ENCODE assay signal across 8 cellular contexts in the genomic region with DNA sequence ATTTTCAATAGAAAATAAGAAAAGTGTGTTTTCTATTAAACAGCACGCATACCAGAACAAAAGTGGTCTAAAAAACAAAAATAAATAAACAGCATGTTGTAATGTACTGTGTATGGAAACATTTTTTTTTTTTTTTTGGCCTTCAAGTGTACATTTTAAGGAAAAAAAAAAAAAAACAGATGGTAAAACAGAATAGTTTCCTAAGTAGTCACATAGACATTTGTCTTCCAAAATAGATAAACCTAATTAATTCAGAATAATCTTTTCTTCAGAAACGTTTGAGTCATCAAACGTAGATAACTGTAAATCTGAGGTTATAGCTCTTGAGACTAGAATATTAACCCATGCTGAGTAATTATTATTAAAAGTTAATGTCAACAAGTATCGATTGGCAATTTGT. TPM values are rescaled to one million over a fixed set of nuclear protein-coding genes. Genes with fewer than 3 reads are reported as not detected.
A peak's percentile ranks its signal among the peaks of the same experiment; 100 is the strongest.
DNase-seq lines count a peak whose midpoint lies in the region; ATAC-seq and TF ChIP-seq lines count a peak whose summit lies in the region.

No MANE protein-coding gene starts in this region.

- peak overlapping the region; percentile 70 for H3K27ac ChIP-seq in hepatocyte

- H3K4me1 ChIP-seq in hepatocyte (ENCODE audit: insufficient read depth) (peaks cover 5% of the 10 kb centered on the region), skeletal muscle satellite cell (ENCODE audit: control insufficient read depth, insufficient read depth, low read length) (peaks cover 2% of the 10 kb centered on the region)

- WGBS in hepatocyte (ENCODE audit: low lambda C conversion rate, missing lambda C conversion rate): 49% methylated on average over 4 of the region's 4 CpGs

- no peak for DNase-seq in hepatocyte (ENCODE audit: low spot score)
- DNase-seq in NCI-H345 (lab: John Stamatoyannopoulos, UW): no peak
- no peak for DNase-seq in NCI-H187 (lab: John Stamatoyannopoulos, UW)
- no peak for DNase-seq in NCI-H1436 (lab: John Stamatoyannopoulos, UW)

- peak overlapping the region; percentile 76 for H3K4me3 Mint-ChIP-seq in activated T-helper 17 cell treated with anti-CD3 and anti-CD28 coated beads, Interleukin-2, amount 50 U/mL, for 72 hours

- no peaks in the 10 kb centered on the region for H3K79me2 ChIP-seq in hepatocyte

- no peaks in the 10 kb centered on the region for H3K9me2 ChIP-seq in hepatocyte (replicated peaks; ENCODE audit: insufficient read depth)

- peak overlapping the region; percentile 93 for H3K4me2 ChIP-seq in hepatocyte
- peak overlapping the region; percentile 94 for H3K4me2 ChIP-seq in skeletal muscle satellite cell (ENCODE audit: low read length)

- H3K27ac Mint-ChIP-seq in activated T-helper 17 cell treated with anti-CD3 and anti-CD28 coated beads, Interleukin-2, amount 50 U/mL, for 72 hours: no peak overlapping the region

- no peaks in the 10 kb centered on the region for H4K20me1 ChIP-seq in hepatocyte (ENCODE audit: insufficient read depth, poor library complexity, severe bottlenecking)

- no peaks in the 10 kb centered on the region for H3K4me1 Mint-ChIP-seq in activated T-helper 17 cell treated with anti-CD3 and anti-CD28 coated beads, Interleukin-2, amount 50 U/mL, for 72 hours

- H3K4me3 ChIP-seq in hepatocyte: peak overlapping the region; percentile 77
- peak overlapping the region; percentile 82 for H3K4me3 ChIP-seq in skeletal muscle satellite cell (ENCODE audit: low read length)

- H3K9me3 Mint-ChIP-seq in activated T-helper 17 cell treated with anti-CD3 and anti-CD28 coated beads, Interleukin-2, amount 50 U/mL, for 72 hours: no peaks in the 10 kb centered on the region

- H3K27me3 ChIP-seq in hepatocyte (no peaks in the 10 kb centered on the region), skeletal muscle satellite cell (ENCODE audit: control insufficient read depth, insufficient read depth, low read length) (no peaks in the 10 kb centered on the region)

- H3K9ac ChIP-seq in skeletal muscle satellite cell (ENCODE audit: low read depth, low read length): peak overlapping the region; percentile 87

- ATAC-seq in GM19372 (IDR thresholded peaks at IDR 0.05; ENCODE audit: low read depth, unreplicated experiment) (peak; percentile 26), HG02885 (IDR thresholded peaks at IDR 0.05; ENCODE audit: poor library complexity, unreplicated experiment) (no peak)
- no peak for ATAC-seq in activated T-helper 17 cell treated with anti-CD3 and anti-CD28 coated beads, Interleukin-2, amount 50 U/mL, for 72 hours (replicated peaks)

- no peaks in the 10 kb centered on the region for H3K9me3 ChIP-seq in hepatocyte (ENCODE audit: low read depth)
- H3K9me3 ChIP-seq in skeletal muscle satellite cell (replicated peaks; ENCODE audit: low read length): no peaks in the 10 kb centered on the region

- H3K36me3 ChIP-seq in hepatocyte (replicated peaks; ENCODE audit: insufficient read depth, low read depth) (no peaks in the 10 kb centered on the region), skeletal muscle satellite cell (ENCODE audit: insufficient read depth, low read length) (no peaks in the 10 kb centered on the region)

- TF ChIP-seq CTCF in hepatocyte (IDR thresholded peaks at IDR 0.05; ENCODE audit: poor library complexity): no peak

- peaks cover 21% of the 10 kb centered on the region for H3K27me3 Mint-ChIP-seq in activated T-helper 17 cell treated with anti-CD3 and anti-CD28 coated beads, Interleukin-2, amount 50 U/mL, for 72 hours

- H3K36me3 Mint-ChIP-seq in activated T-helper 17 cell treated with anti-CD3 and anti-CD28 coated beads, Interleukin-2, amount 50 U/mL, for 72 hours (ENCODE audit: low read depth): no peaks in the 10 kb centered on the region

- peak overlapping the region; percentile 93 for H2AFZ ChIP-seq in hepatocyte

RNA-seq across cellular contexts. Expression of gene CFAP300, which starts 0.4 kb away (rescaled TPM):
- total RNA-seq in activated T-helper 17 cell treated with anti-CD3 and anti-CD28 coated beads, Interleukin-2, amount 50 U/mL, for 72 hours: not detected
- total RNA-seq in hepatocyte: 1.5 and 3.4 TPM in 2 replicates
- 2.7 and 2.9 TPM in 2 replicates for polyA plus RNA-seq in hepatocyte
- 6.8 and 7.6 TPM in 2 replicates for total RNA-seq in skeletal muscle satellite cell (2012; rRNA removed)
